Comparison of ENCODE assay signal across 8 cellular contexts in the genomic region with DNA sequence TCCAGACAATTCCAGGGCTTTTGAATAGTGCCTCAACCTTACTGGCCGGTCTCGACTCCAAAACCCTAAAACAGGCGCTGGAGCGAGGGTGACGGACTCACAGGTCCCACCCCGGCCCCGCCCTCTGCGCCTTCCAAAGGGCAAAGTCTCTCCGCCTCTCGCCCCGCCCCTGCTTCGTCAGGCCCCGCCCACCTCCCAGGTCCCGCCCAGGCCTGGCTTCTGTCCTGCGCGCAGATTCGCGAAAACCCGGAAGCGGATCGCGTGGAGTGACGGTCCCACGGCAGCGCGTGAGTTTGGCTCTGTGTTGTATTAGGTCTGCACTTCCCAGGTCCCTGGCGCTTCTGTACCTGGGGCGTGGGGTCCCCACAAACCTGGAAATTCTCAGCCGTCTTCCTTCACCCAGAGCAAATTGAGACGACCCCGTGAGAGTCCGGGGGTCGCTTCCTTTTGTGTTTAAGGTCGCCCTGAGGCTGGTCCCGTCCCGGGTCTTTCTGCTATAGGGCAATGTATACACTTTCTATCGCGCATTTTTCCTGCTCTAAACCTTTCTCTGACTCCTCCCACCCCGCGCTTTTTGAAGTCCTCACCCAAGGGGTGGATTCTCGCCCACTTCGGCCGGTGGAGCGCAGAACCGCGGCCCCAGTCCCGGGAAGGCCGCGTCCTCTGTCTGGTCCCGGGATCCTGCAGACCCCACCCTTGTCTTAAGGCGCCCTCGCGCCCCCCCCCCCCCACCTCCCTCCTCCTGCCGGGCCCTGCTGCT. TPM values are rescaled to one million over a fixed set of nuclear protein-coding genes. Genes with fewer than 3 reads are reported as not detected.
A peak's percentile ranks its signal among the peaks of the same experiment; 100 is the strongest.
DNase-seq lines count a peak whose midpoint lies in the region; ATAC-seq and TF ChIP-seq lines count a peak whose summit lies in the region.

A gene (plus strand): TSS at position 231 of the 760 bp plus-strand sequence. CDS start 16,090 bp downstream, outside the sequence.

- DNase-seq in NOMO-1 (lab: John Stamatoyannopoulos, UW; ENCODE audit: unreplicated experiment in 2 of 2) (peak; percentile 76 to 87), activated T-cell treated with anti-CD3 and anti-CD28 coated beads for 1 hour (ENCODE audit: low read depth) (peak; percentile 97), epithelial cell of prostate (ENCODE audit: low read depth, low spot score) (peak; percentile 20), mucosa of descending colon (peak; percentile 96 to 99 (median 99))
- peak; percentile 94 to 96 for DNase-seq in stimulated activated CD8-positive, alpha-beta memory T cell treated with anti-CD3 and anti-CD28 coated beads, Interleukin-2, amount 100 ng/mL, for 1 hour (ENCODE audit: low read depth in 2 of 2)

- H3K36me3 ChIP-seq in ACC112 (ENCODE audit: insufficient read depth, low read length) (no peaks in the 10 kb centered on the region), mucosa of descending colon (ENCODE audit: low read depth) (no peaks in the 10 kb centered on the region)

- peak within 1 kb of the TSS; percentile 90 for H2AFZ ChIP-seq in ACC112 (ENCODE audit: low read length, unreplicated experiment)

- H3K27ac ChIP-seq in ACC112 (ENCODE audit: low read depth, low read length) (no peak within 1 kb of the TSS), epithelial cell of prostate (peak within 1 kb of the TSS; percentile 24)

- ATAC-seq in GM18909 (IDR thresholded peaks at IDR 0.05; ENCODE audit: poor library complexity, unreplicated experiment) (peak; percentile 86), HG03354 (IDR thresholded peaks at IDR 0.05; ENCODE audit: poor library complexity, severe bottlenecking, unreplicated experiment) (peak; percentile 93), mucosa of descending colon (peak; percentile 100)

- H3K79me2 ChIP-seq in ACC112 (ENCODE audit: control insufficient read depth, insufficient read depth, low read length, unreplicated experiment) = peaks cover 2% of the 10 kb centered on the region

- H3K4me3 ChIP-seq in ACC112 (ENCODE audit: low read depth, low read length) (peak within 1 kb of the TSS; percentile 88), mucosa of descending colon (peak within 1 kb of the TSS; percentile 35)

- intact Hi-C loops in mucosa of descending colon (cut with DNase I, micrococcal nuclease) = no loop called here

- no peaks in the 10 kb centered on the region for H3K27me3 ChIP-seq in ACC112 (ENCODE audit: insufficient read depth, low read length)

- peaks cover 5% of the 10 kb centered on the region for H3K9me3 ChIP-seq in mucosa of descending colon

- TF ChIP-seq CTCF in mucosa of descending colon (IDR thresholded peaks at IDR 0.05) = no peak

- H3K4me1 ChIP-seq in ACC112 (ENCODE audit: control insufficient read depth, insufficient read depth, low read length, unreplicated experiment) (no peaks in the 10 kb centered on the region), mucosa of descending colon (ENCODE audit: low read depth) (peaks cover 11% of the 10 kb centered on the region)

RNA-seq across cellular contexts. Expression of the gene that starts here (rescaled TPM):
- total RNA-seq in mucosa of descending colon = 1 to 10 TPM; 3.7 to 4.5 (median 4.1) TPM

Comparison
In these comparisons a context has a peak if more than half of its experiments do, and no peak if none do; other contexts are left out.
1. DNase-seq: peak in every context shown above with its lines; median percentile 99 in mucosa of descending colon; 97 in activated T-cell treated with anti-CD3 and anti-CD28 coated beads for 1 hour; 95 in stimulated activated CD8-positive, alpha-beta memory T cell treated with anti-CD3 and anti-CD28 coated beads, Interleukin-2, amount 100 ng/mL, for 1 hour; 82 in NOMO-1; 20 in epithelial cell of prostate.